In genomic region chrX:24577091-24577490, GRCh38 we compare ENCODE assay signal across 21 cellular contexts.
DNase-seq lines count a peak whose midpoint lies in the region; ATAC-seq, FAIRE-seq and TF ChIP-seq lines count a peak whose summit lies in the region.
"Had no signal": no experiment of that assay in that cellular context is flagged by ENCODE, and none has a peak within 500 bp of the region (broad histone marks: within the 10 kb centered on the region; RNA-seq: fewer than 3 reads in every experiment).

No MANE protein-coding gene starts in this region.

- POLR2A ChIA-PET in K562 (lab: Yijun Ruan, JAX): interaction anchor here (0.8 kb wide), 1 partner anchor 32 kb away, joined by 3 read pairs; no protein-coding TSS in a partner anchor

- CTCF ChIA-PET in K562 (lab: Yijun Ruan, JAX; ENCODE audit: low intra/inter-chr PET ratio): no interaction called here

- peak overlapping the region; percentile 76 for H3K27ac Mint-ChIP-seq in nephron progenitor cell
- H3K27ac Mint-ChIP-seq: CD14-positive monocyte; CD4-positive, alpha-beta memory T cell; IgD-negative memory B cell had no signal

- H3K4me3 ChIP-seq in K562: no peak overlapping the region
- H3K4me3 ChIP-seq: BLaER1, GM12878, HAP-1 had no signal

- in situ Hi-C loops in K562 (cut with MboI): no loop called here

- peaks cover 2% of the 10 kb centered on the region for H3K27me3 Mint-ChIP-seq in nephron progenitor cell (ENCODE audit: low read depth, poor library complexity)

- no peaks in the 10 kb centered on the region for H3K9me1 ChIP-seq in K562 (ENCODE audit: control insufficient read depth, insufficient read depth, low read length)

- H3K4me3 Mint-ChIP-seq in nephron progenitor cell: no peak overlapping the region
- H3K4me3 Mint-ChIP-seq: CD14-positive monocyte; CD4-positive, alpha-beta memory T cell; IgD-negative memory B cell had no signal

- H3K79me2 ChIP-seq in K562 (ENCODE audit: control insufficient read depth, insufficient read depth, low read length): no peaks in the 10 kb centered on the region

- H3K4me2 ChIP-seq in K562 (ENCODE audit: insufficient read depth, low read length): no peak overlapping the region
- H3K4me2 ChIP-seq: BLaER1 had no signal

- H3K9me3 ChIP-seq in K562 (replicated peaks; ENCODE audit: control insufficient read depth, insufficient read depth, low read depth, low read length): no peaks in the 10 kb centered on the region
- H3K9me3 ChIP-seq: BLaER1, HAP-1 had no signal

- peaks cover 20% of the 10 kb centered on the region for H3K36me3 Mint-ChIP-seq in nephron progenitor cell (ENCODE audit: low read depth)
- H3K36me3 Mint-ChIP-seq: CD14-positive monocyte; CD4-positive, alpha-beta memory T cell; IgD-negative memory B cell had no signal

- no peak overlapping the region for H3K27ac ChIP-seq in K562 (ENCODE audit: extremely low read depth, low read depth, low read length)
- H3K27ac ChIP-seq: BLaER1 had no signal

- WGBS in K562 (ENCODE audit: insufficient coverage, low coverage, missing lambda C conversion rate): 0% methylated on average over 9 of the region's 9 CpGs

- TF ChIP-seq RAD21 in K562 (CRISPR knock-in tag; conservative IDR thresholded peaks at IDR 0.05 in 1 of 2, IDR thresholded peaks at IDR 0.05 in 1 of 2): no peak

- H3K4me1 Mint-ChIP-seq in nephron progenitor cell: no peaks in the 10 kb centered on the region
- H3K4me1 Mint-ChIP-seq: CD14-positive monocyte; CD4-positive, alpha-beta memory T cell; IgD-negative memory B cell had no signal

- H3K36me3 ChIP-seq in K562 (ENCODE audit: control insufficient read depth, insufficient read depth, low read length): no peaks in the 10 kb centered on the region
- H3K36me3 ChIP-seq: BLaER1, HAP-1 had no signal

- no TSS peak for BruUV-seq in K562 (replicated peaks; lab: Mats Ljungman, UMichigan)

- no peak for FAIRE-seq in K562 (lab: Jason Lieb, UNC)
- FAIRE-seq: A204.1, GM12878, GM19239, H1, HepG2 had no signal

- no peaks in the 10 kb centered on the region for H4K20me1 ChIP-seq in K562 (replicated peaks; ENCODE audit: control insufficient read depth, insufficient read depth, low read length)
- H4K20me1 ChIP-seq: BLaER1 had no signal

- H3K4me1 ChIP-seq in K562 (replicated peaks in 1 of 2; ENCODE audit: control insufficient read depth in 2 of 2, insufficient read depth in 2 of 2, low read length in 2 of 2): no peaks in the 10 kb centered on the region
- H3K4me1 ChIP-seq: BLaER1 had no signal

- DNase-seq in DMS79 (lab: John Stamatoyannopoulos, UW) (peak; percentile 25), K562 (ENCODE audit: extremely low read depth in 1 of 4, low spot score in 3 of 4) (no peak), nephron progenitor cell (no peak), NCI-H510A treated with DMSO at 0.1 percent for 48 hours (lab: John Stamatoyannopoulos, UW) (no peak), RPMI8226 (no peak)
- DNase-seq in activated naive CD4-positive, alpha-beta T cell (lab: John Stamatoyannopoulos, UW): no peak
- DNase-seq in effector CD4-positive, alpha-beta T cell: no peak
- DNase-seq: AML-193; CD4-positive, alpha-beta memory T cell; DMS153; DND-41; EL had no signal

- H3K27me3 ChIP-seq in K562 (ENCODE audit: control insufficient read depth in 2 of 2, insufficient read depth in 2 of 2, low read length in 2 of 2): peaks cover 3 to 6% of the 10 kb centered on the region in 2 experiments; a peak in 3 of 5 replicates
- H3K27me3 ChIP-seq: BLaER1 had no signal

- ATAC-seq in K562: no peak
- ATAC-seq: GM12878, HepG2 had no signal

- no peak overlapping the region for H3K9ac ChIP-seq in K562 (ENCODE audit: insufficient read depth in 1 of 2, low read depth in 2 of 2, low read length in 2 of 2)
- H3K9ac ChIP-seq: BLaER1 had no signal

- H2AFZ ChIP-seq in K562 (ENCODE audit: low read depth, low read length): no peak overlapping the region

- no peak for TF ChIP-seq POLR2A in K562 (conservative IDR thresholded peaks at IDR 0.05)

- no peak for TF ChIP-seq EP300 in K562 (IDR thresholded peaks at IDR 0.05; ENCODE audit: low read length)

- H3K9me3 Mint-ChIP-seq in nephron progenitor cell: no peaks in the 10 kb centered on the region
- H3K9me3 Mint-ChIP-seq: CD14-positive monocyte; CD4-positive, alpha-beta memory T cell had no signal

- TF ChIP-seq CTCF in K562 (IDR thresholded peaks at IDR 0.05 in 2 of 3, conservative IDR thresholded peaks at IDR 0.05 in 1 of 3; ENCODE audit: insufficient read depth in 2 of 3, low read depth in 1 of 3, low read length in 3 of 3) (no peak), nephron progenitor cell (IDR thresholded peaks at IDR 0.05) (no peak)

- intact Hi-C loops in K562 (cut with micrococcal nuclease): no loop called here

TF ChIP-seq in K562, 482 proteins besides CTCF, POLR2A, EP300 and RAD21:
- TF ChIP-seq ZNF699 (CRISPR knock-in tag; IDR thresholded peaks at IDR 0.05; ENCODE audit: insufficient replicate concordance) (no peak), CREM (IDR thresholded peaks at IDR 0.05; ENCODE audit: low read depth) (0 out of 2 replicates have a peak, but pooled peaks have one; percentile 27)
